In genomic region chr14:39467889-39468524, GRCh38 we compare ENCODE assay signal across 8 cellular contexts. TPM values are rescaled to one million over a fixed set of nuclear protein-coding genes. Genes with fewer than 3 reads are reported as not detected.
A peak's percentile ranks its signal among the peaks of the same experiment; 100 is the strongest.
DNase-seq lines count a peak whose midpoint lies in the region; ATAC-seq and FAIRE-seq lines count a peak whose summit lies in the region.

No MANE protein-coding gene starts in this region.

- FAIRE-seq in RCC 7860 (lab: Jason Lieb, UNC): no peak

- peak; percentile 10 for DNase-seq in GF-D8 (lab: John Stamatoyannopoulos, UW)
- DNase-seq in Kasumi-1 (lab: John Stamatoyannopoulos, UW): peak; percentile 23 to 38
- peak; percentile 48 for DNase-seq in amniotic epithelial cell (ENCODE audit: low read depth)
- peak; percentile 47 for DNase-seq in renal cortical epithelial cell (ENCODE audit: low read depth)
- DNase-seq in amniotic stem cell (lab: John Stamatoyannopoulos, UW): no peak
- DNase-seq in NCI-H2196 treated with DMSO at 0.1 percent for 48 hours (lab: John Stamatoyannopoulos, UW; ENCODE audit: unreplicated experiment): no peak
- no peak for DNase-seq in RCC 7860 (ENCODE audit: low spot score)

- ATAC-seq in GM21367 (IDR thresholded peaks at IDR 0.05; ENCODE audit: unreplicated experiment): peak; percentile 56

RNA-seq across cellular contexts. Expression of gene FBXO33, which starts 35.8 kb away (rescaled TPM):
- 22.4 and 25.0 TPM in 2 replicates for total RNA-seq in renal cortical epithelial cell

Comparison
In these comparisons a context has a peak if more than half of its experiments do, and no peak if none do; other contexts are left out.
1. DNase-seq: peak in GF-D8 (single experiment), Kasumi-1 (2 of 2), amniotic epithelial cell (single experiment) and renal cortical epithelial cell (single experiment); none in amniotic stem cell (single experiment), NCI-H2196 treated with DMSO at 0.1 percent for 48 hours (single experiment) and RCC 7860 (single experiment).